31 cellular contexts compared by ENCODE assay signal in the genomic region with DNA sequence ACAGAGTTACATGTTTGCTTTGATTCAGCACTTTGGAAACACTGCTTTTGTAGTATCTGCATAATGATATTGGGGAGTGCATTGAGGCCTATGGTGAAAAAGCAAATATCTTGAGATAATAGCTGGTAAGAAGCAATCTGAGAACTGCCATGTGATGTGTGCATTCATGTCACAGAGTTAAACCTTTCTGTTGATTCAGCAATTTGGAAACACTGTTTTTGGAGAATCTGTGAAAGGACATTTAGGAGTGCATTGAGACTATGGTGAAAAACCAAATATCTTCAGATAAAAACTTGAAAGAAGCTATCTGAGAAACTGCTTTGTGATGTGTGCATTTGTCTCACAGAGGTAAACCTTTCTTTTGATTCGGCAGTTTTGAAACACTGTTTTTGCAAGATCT.
"Had no signal": no experiment of that assay in that cellular context is flagged by ENCODE, and none has a peak within 500 bp of the region (broad histone marks: within the 10 kb centered on the region; RNA-seq: fewer than 3 reads in every experiment).

No MANE protein-coding gene starts in this region.

- H3K9me3 ChIP-seq: ovary, testis had no signal

- H3K4me1 ChIP-seq: neural progenitor cell, parathyroid adenoma, psoas muscle, spleen, suprapubic skin, testis, tibial artery, transverse colon, upper lobe of right lung, uterus had no signal

- H3K27ac ChIP-seq: neural progenitor cell, ovary, parathyroid adenoma, psoas muscle, skin epidermis, spleen, suprapubic skin, testis, tibial artery, transverse colon, upper lobe of right lung, uterus had no signal

- DNase-seq: natural killer cell; occipital lobe; ovary; posterior cingulate gyrus; psoas muscle; right cardiac atrium; spleen; stimulated activated CD4-positive, alpha-beta T cell treated with anti-CD3 and anti-CD28 coated beads, Interleukin-12 subunit alpha, Interleukin-12 subunit beta, amount 100 ng/mL, for 4 hours; stimulated activated CD4-positive, alpha-beta T cell treated with anti-CD3 and anti-CD28 coated beads, Interleukin-1b, Interleukin-23, amount 100 ng/mL, for 48 hours; stimulated activated CD4-positive, alpha-beta T cell treated with anti-CD3 and anti-CD28 coated beads, Interleukin-4, amount 100 ng/mL, for 1 hour; stimulated activated CD4-positive, alpha-beta T cell treated with anti-CD3 and anti-CD28 coated beads, Interleukin-4, amount 100 ng/mL, for 4 hours; stimulated activated CD8-positive, alpha-beta memory T cell treated with anti-CD3 and anti-CD28 coated beads, Interleukin-4, amount 100 ng/mL, for 48 hours; stimulated activated naive CD4-positive, alpha-beta T cell; stimulated activated naive CD8-positive, alpha-beta T cell treated with anti-CD3 and anti-CD28 coated beads, Interleukin-15, amount 100 ng/mL, for 72 hours; stimulated activated naive CD8-positive, alpha-beta T cell treated with anti-CD3 and anti-CD28 coated beads, Interleukin-15, Interleukin-2, amounts not matched to agents 100 U/mL and 50 U/mL, for 24 hours; substantia nigra; testis; tibial artery; transverse colon; upper lobe of right lung; uterus had no signal

- H2AFZ ChIP-seq: neural progenitor cell, parathyroid adenoma had no signal

- H3K9ac ChIP-seq: neural progenitor cell, parathyroid adenoma had no signal

- ATAC-seq: natural killer cell; psoas muscle; right cardiac atrium; sciatic nerve; stimulated activated memory B cell treated with anti-CD40 and anti-IgM and Interleukin-4, amounts not matched to agents 10 μg/mL and 1 μg/mL and 100 μg/mL, for 72 hours; stimulated activated naive CD8-positive, alpha-beta T cell treated with anti-CD3 and anti-CD28 coated beads, Interleukin-15, amount 100 ng/mL, for 72 hours; stimulated activated naive CD8-positive, alpha-beta T cell treated with anti-CD3 and anti-CD28 coated beads, Interleukin-15, Interleukin-2, amounts not matched to agents 100 U/mL and 50 U/mL, for 24 hours; upper lobe of right lung had no signal

- H3K36me3 Mint-ChIP-seq: neural progenitor cell; stimulated activated memory B cell treated with anti-CD40 and anti-IgM and Interleukin-4, amounts not matched to agents 10 μg/mL and 1 μg/mL and 100 μg/mL, for 72 hours; type B pancreatic cell had no signal

- H3K4me1 Mint-ChIP-seq: natural killer cell; nephron; neural progenitor cell; stimulated activated memory B cell treated with anti-CD40 and anti-IgM and Interleukin-4, amounts not matched to agents 10 μg/mL and 1 μg/mL and 100 μg/mL, for 72 hours; stimulated activated naive CD8-positive, alpha-beta T cell treated with anti-CD3 and anti-CD28 coated beads, Interleukin-15, amount 100 ng/mL, for 72 hours had no signal

- H3K27ac Mint-ChIP-seq: natural killer cell; nephron; neural progenitor cell; progenitor cell of endocrine pancreas; stimulated activated memory B cell treated with anti-CD40 and anti-IgM and Interleukin-4, amounts not matched to agents 10 μg/mL and 1 μg/mL and 100 μg/mL, for 72 hours; stimulated activated naive CD8-positive, alpha-beta T cell treated with anti-CD3 and anti-CD28 coated beads, Interleukin-15, amount 100 ng/mL, for 72 hours; type B pancreatic cell had no signal

- H3K27me3 ChIP-seq: neural progenitor cell, ovary, spleen, suprapubic skin, testis, tibial artery, transverse colon, upper lobe of right lung, uterus had no signal

- H3K27me3 Mint-ChIP-seq: progenitor cell of endocrine pancreas; stimulated activated memory B cell treated with anti-CD40 and anti-IgM and Interleukin-4, amounts not matched to agents 10 μg/mL and 1 μg/mL and 100 μg/mL, for 72 hours; stimulated activated naive CD8-positive, alpha-beta T cell treated with anti-CD3 and anti-CD28 coated beads, Interleukin-15, amount 100 ng/mL, for 72 hours; type B pancreatic cell had no signal

- H3K4me2 ChIP-seq: neural progenitor cell, smooth muscle cell had no signal

- H3K36me3 ChIP-seq: neural progenitor cell, ovary, spleen, suprapubic skin, tibial artery, transverse colon, upper lobe of right lung, uterus had no signal

- H3K4me3 ChIP-seq: neural progenitor cell, ovary, psoas muscle, skin epidermis, smooth muscle cell, spleen, suprapubic skin, testis, tibial artery, transverse colon, upper lobe of right lung, uterus had no signal

- H3K4me3 Mint-ChIP-seq: natural killer cell; nephron; neural progenitor cell; stimulated activated memory B cell treated with anti-CD40 and anti-IgM and Interleukin-4, amounts not matched to agents 10 μg/mL and 1 μg/mL and 100 μg/mL, for 72 hours; stimulated activated naive CD8-positive, alpha-beta T cell treated with anti-CD3 and anti-CD28 coated beads, Interleukin-15, amount 100 ng/mL, for 72 hours; type B pancreatic cell had no signal
